ENCODE assay signal across 9 cellular contexts in the genomic region with DNA sequence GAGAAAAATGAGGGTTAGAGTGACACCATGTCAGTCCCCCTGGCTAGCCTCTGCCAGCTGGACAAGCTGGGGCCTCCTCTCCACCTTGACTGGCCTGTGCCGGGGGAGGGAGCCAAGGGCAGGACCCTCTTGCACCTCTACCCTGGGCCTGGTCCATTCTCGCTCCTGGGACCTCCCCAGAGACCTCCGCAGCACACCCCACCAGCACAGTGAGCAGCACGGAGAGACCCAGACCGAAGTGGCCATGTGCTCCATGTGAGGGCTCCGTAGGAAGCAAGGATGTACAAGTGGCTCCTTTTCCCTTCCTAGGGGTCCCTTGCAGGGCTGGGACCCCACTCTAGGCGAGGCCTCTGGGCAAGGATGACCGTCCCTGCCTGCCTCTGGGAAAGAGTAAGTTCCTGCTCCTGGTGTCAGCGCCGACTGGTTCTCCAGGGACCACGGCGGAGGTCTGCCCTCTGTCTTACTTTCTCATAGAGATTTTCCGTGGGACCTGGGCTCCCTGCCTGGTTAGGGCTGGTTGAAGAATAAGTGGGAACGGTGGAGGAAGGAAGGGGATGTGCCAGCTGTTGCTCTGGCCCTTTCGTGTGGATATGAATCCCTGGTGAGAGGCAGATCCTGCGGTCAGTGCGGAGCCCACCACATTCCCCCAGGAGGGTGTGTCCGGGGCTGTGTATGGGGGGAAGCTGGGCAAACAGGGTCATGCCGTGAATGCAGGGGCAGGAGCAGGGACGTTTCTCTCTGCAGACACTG.
A peak's percentile ranks its signal among the peaks of the same experiment; 100 is the strongest.
DNase-seq lines count a peak whose midpoint lies in the region; ATAC-seq and TF ChIP-seq lines count a peak whose summit lies in the region.
"Had no signal": no experiment of that assay in that cellular context is flagged by ENCODE, and none has a peak within 500 bp of the region (broad histone marks: within the 10 kb centered on the region; RNA-seq: fewer than 3 reads in every experiment).

No MANE protein-coding gene starts in this region.

- peak overlapping the region; percentile 47 for H3K4me2 ChIP-seq in smooth muscle cell

- H3K27ac Mint-ChIP-seq in activated naive CD8-positive, alpha-beta T cell treated with anti-CD3 and anti-CD28 coated beads, Interleukin-2, amount 10 ng/mL, durations not matched to agents 7 days and 5 days = peak overlapping the region; percentile 40

- peak; percentile 29 for DNase-seq in activated naive CD8-positive, alpha-beta T cell treated with anti-CD3 and anti-CD28 coated beads, Interleukin-2, amount 10 ng/mL, durations not matched to agents 7 days and 5 days
- DNase-seq in smooth muscle cell (lab: John Stamatoyannopoulos, UW; ENCODE audit: unreplicated experiment) (no peak), NCI-H526 treated with DMSO at 0.1 percent for 48 hours (lab: John Stamatoyannopoulos, UW) (no peak)
- DNase-seq: NCI-H1436 had no signal

- no peaks in the 10 kb centered on the region for H3K27me3 Mint-ChIP-seq in activated naive CD8-positive, alpha-beta T cell treated with anti-CD3 and anti-CD28 coated beads, Interleukin-2, amount 10 ng/mL, durations not matched to agents 7 days and 5 days

- H3K4me3 ChIP-seq in HEK293 (ENCODE audit: low read depth, low read length) (no peak overlapping the region), smooth muscle cell (no peak overlapping the region)

- H2AFZ ChIP-seq in smooth muscle cell (ENCODE audit: low read depth) = no peak overlapping the region

- H4K20me1 ChIP-seq in smooth muscle cell (ENCODE audit: low read depth) = no peaks in the 10 kb centered on the region

- no peaks in the 10 kb centered on the region for H3K79me2 ChIP-seq in smooth muscle cell (ENCODE audit: low read depth)

- H3K4me1 Mint-ChIP-seq in activated naive CD8-positive, alpha-beta T cell treated with anti-CD3 and anti-CD28 coated beads, Interleukin-2, amount 10 ng/mL, durations not matched to agents 7 days and 5 days = peaks cover 44% of the 10 kb centered on the region

- H3K9me3 ChIP-seq in HEK293 (ENCODE audit: control insufficient read depth, insufficient read depth, low read depth, low read length) = no peaks in the 10 kb centered on the region
- H3K9me3 ChIP-seq in smooth muscle cell (replicated peaks; ENCODE audit: low read depth) = no peaks in the 10 kb centered on the region

- TF ChIP-seq CTCF in HEK293 (tag by site-specific recombination; IDR thresholded peaks at IDR 0.05) = no peak
- no peak for TF ChIP-seq CTCF in smooth muscle cell (IDR thresholded peaks at IDR 0.05; ENCODE audit: borderline replicate concordance, insufficient read depth, poor library complexity, severe bottlenecking)

- CTCF ChIA-PET in HEK293 (lab: Yijun Ruan, JAX) = interaction anchor here (0.7 to 1.4 kb wide), 3 partner anchors 86 to 422 kb away, joined by 3 to 6 read pairs (median 4); no protein-coding TSS in a partner anchor

- 91% methylated on average over 20 of the region's 20 CpGs for WGBS in smooth muscle cell (ENCODE audit: low lambda C conversion rate)

- H3K36me3 ChIP-seq in HEK293 (ENCODE audit: control insufficient read depth in 2 of 2, insufficient read depth in 1 of 2, low read length in 2 of 2) (no peaks in the 10 kb centered on the region), smooth muscle cell (ENCODE audit: low read depth) (no peaks in the 10 kb centered on the region)

- no peaks in the 10 kb centered on the region for H3K9me3 Mint-ChIP-seq in activated naive CD8-positive, alpha-beta T cell treated with anti-CD3 and anti-CD28 coated beads, Interleukin-2, amount 10 ng/mL, durations not matched to agents 7 days and 5 days

- POLR2A ChIA-PET in HEK293 (lab: Yijun Ruan, JAX) = no interaction called here
- POLR2A ChIA-PET in activated naive CD8-positive, alpha-beta T cell treated with anti-CD3 and anti-CD28 coated beads, Interleukin-2, amount 10 ng/mL, durations not matched to agents 7 days and 5 days (lab: Charles Lee) = no interaction called here

- no peaks in the 10 kb centered on the region for H3K27me3 ChIP-seq in layer of hippocampus (ENCODE audit: control insufficient read depth, insufficient read depth, low read length)
- no peaks in the 10 kb centered on the region for H3K27me3 ChIP-seq in smooth muscle cell (ENCODE audit: low read depth)

- H3K36me3 Mint-ChIP-seq in activated naive CD8-positive, alpha-beta T cell treated with anti-CD3 and anti-CD28 coated beads, Interleukin-2, amount 10 ng/mL, durations not matched to agents 7 days and 5 days = no peaks in the 10 kb centered on the region

- peaks cover 7% of the 10 kb centered on the region for H3F3A ChIP-seq in smooth muscle cell (ENCODE audit: low read depth)

- ATAC-seq in activated naive CD8-positive, alpha-beta T cell treated with anti-CD3 and anti-CD28 coated beads, Interleukin-2, amount 10 ng/mL, durations not matched to agents 7 days and 5 days (ENCODE audit: low read depth) = no peak
- ATAC-seq in HG03442 (IDR thresholded peaks at IDR 0.05; ENCODE audit: unreplicated experiment) = no peak
- ATAC-seq in HG03520 (IDR thresholded peaks at IDR 0.05; ENCODE audit: unreplicated experiment) = no peak
- no peak for ATAC-seq in HG02885 (IDR thresholded peaks at IDR 0.05; ENCODE audit: poor library complexity, unreplicated experiment)

- H3K27ac ChIP-seq in HEK293 (ENCODE audit: extremely low read depth, low read depth, low read length) (no peak overlapping the region), layer of hippocampus (ENCODE audit: low read depth, low read length) (peak overlapping the region; percentile 72), smooth muscle cell (ENCODE audit: low read depth) (peak overlapping the region; percentile 85)

- H3K4me1 ChIP-seq in HEK293 (ENCODE audit: control insufficient read depth, insufficient read depth, low read length) = no peaks in the 10 kb centered on the region
- no peaks in the 10 kb centered on the region for H3K4me1 ChIP-seq in smooth muscle cell (ENCODE audit: low read depth)

- peak overlapping the region; percentile 62 for H3K9ac ChIP-seq in smooth muscle cell (ENCODE audit: low read depth)

- H3K4me3 Mint-ChIP-seq in activated naive CD8-positive, alpha-beta T cell treated with anti-CD3 and anti-CD28 coated beads, Interleukin-2, amount 10 ng/mL, durations not matched to agents 7 days and 5 days = no peak overlapping the region

TF ChIP-seq in HEK293, 187 proteins besides CTCF, POLR2A, EP300 and RAD21:
- no peak for TF ChIP-seq ZNF184 (tag by site-specific recombination; IDR thresholded peaks at IDR 0.05)
- peak; percentile 29 for TF ChIP-seq SETDB1 (IDR thresholded peaks at IDR 0.05; ENCODE audit: insufficient read length, low read length)
- peak; percentile 92 for TF ChIP-seq ZNF133 (tag by site-specific recombination; IDR thresholded peaks at IDR 0.05)
